1 cellular context compared by ENCODE assay signal in genomic region chr3:158451405-158452045, GRCh38.
TF ChIP-seq lines count a peak whose summit lies in the region.

No MANE protein-coding gene starts in this region.

TF ChIP-seq in HepG2, 621 proteins besides CTCF, POLR2A, EP300 and RAD21 (continued from another document):
- TF ChIP-seq, protein P1, sequence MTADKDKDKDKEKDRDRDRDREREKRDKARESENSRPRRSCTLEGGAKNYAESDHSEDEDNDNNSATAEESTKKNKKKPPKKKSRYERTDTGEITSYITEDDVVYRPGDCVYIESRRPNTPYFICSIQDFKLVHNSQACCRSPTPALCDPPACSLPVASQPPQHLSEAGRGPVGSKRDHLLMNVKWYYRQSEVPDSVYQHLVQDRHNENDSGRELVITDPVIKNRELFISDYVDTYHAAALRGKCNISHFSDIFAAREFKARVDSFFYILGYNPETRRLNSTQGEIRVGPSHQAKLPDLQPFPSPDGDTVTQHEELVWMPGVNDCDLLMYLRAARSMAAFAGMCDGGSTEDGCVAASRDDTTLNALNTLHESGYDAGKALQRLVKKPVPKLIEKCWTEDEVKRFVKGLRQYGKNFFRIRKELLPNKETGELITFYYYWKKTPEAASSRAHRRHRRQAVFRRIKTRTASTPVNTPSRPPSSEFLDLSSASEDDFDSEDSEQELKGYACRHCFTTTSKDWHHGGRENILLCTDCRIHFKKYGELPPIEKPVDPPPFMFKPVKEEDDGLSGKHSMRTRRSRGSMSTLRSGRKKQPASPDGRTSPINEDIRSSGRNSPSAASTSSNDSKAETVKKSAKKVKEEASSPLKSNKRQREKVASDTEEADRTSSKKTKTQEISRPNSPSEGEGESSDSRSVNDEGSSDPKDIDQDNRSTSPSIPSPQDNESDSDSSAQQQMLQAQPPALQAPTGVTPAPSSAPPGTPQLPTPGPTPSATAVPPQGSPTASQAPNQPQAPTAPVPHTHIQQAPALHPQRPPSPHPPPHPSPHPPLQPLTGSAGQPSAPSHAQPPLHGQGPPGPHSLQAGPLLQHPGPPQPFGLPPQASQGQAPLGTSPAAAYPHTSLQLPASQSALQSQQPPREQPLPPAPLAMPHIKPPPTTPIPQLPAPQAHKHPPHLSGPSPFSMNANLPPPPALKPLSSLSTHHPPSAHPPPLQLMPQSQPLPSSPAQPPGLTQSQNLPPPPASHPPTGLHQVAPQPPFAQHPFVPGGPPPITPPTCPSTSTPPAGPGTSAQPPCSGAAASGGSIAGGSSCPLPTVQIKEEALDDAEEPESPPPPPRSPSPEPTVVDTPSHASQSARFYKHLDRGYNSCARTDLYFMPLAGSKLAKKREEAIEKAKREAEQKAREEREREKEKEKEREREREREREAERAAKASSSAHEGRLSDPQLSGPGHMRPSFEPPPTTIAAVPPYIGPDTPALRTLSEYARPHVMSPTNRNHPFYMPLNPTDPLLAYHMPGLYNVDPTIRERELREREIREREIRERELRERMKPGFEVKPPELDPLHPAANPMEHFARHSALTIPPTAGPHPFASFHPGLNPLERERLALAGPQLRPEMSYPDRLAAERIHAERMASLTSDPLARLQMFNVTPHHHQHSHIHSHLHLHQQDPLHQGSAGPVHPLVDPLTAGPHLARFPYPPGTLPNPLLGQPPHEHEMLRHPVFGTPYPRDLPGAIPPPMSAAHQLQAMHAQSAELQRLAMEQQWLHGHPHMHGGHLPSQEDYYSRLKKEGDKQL (CRISPR knock-in tag; IDR thresholded peaks at IDR 0.05; ENCODE audit: low read depth): peak; percentile 96
- no peak for TF ChIP-seq ZNF782 (CRISPR knock-in tag; IDR thresholded peaks at IDR 0.05; ENCODE audit: borderline replicate concordance)
- TF ChIP-seq CBX2 (IDR thresholded peaks at IDR 0.05; ENCODE audit: low read depth, low read length): no peak
- TF ChIP-seq CBX2 (CRISPR knock-in tag; IDR thresholded peaks at IDR 0.05; ENCODE audit: low read depth): no peak
- no peak for TF ChIP-seq THYN1 (CRISPR knock-in tag; IDR thresholded peaks at IDR 0.05; ENCODE audit: borderline replicate concordance, low read depth)
- TF ChIP-seq ZNF816 (CRISPR knock-in tag; IDR thresholded peaks at IDR 0.05; ENCODE audit: borderline replicate concordance): no peak
- TF ChIP-seq, protein P2, sequence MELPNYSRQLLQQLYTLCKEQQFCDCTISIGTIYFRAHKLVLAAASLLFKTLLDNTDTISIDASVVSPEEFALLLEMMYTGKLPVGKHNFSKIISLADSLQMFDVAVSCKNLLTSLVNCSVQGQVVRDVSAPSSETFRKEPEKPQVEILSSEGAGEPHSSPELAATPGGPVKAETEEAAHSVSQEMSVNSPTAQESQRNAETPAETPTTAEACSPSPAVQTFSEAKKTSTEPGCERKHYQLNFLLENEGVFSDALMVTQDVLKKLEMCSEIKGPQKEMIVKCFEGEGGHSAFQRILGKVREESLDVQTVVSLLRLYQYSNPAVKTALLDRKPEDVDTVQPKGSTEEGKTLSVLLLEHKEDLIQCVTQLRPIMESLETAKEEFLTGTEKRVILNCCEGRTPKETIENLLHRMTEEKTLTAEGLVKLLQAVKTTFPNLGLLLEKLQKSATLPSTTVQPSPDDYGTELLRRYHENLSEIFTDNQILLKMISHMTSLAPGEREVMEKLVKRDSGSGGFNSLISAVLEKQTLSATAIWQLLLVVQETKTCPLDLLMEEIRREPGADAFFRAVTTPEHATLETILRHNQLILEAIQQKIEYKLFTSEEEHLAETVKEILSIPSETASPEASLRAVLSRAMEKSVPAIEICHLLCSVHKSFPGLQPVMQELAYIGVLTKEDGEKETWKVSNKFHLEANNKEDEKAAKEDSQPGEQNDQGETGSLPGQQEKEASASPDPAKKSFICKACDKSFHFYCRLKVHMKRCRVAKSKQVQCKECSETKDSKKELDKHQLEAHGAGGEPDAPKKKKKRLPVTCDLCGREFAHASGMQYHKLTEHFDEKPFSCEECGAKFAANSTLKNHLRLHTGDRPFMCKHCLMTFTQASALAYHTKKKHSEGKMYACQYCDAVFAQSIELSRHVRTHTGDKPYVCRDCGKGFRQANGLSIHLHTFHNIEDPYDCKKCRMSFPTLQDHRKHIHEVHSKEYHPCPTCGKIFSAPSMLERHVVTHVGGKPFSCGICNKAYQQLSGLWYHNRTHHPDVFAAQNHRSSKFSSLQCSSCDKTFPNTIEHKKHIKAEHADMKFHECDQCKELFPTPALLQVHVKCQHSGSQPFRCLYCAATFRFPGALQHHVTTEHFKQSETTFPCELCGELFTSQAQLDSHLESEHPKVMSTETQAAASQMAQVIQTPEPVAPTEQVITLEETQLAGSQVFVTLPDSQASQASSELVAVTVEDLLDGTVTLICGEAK (IDR thresholded peaks at IDR 0.05): no peak
- TF ChIP-seq, protein P2 (CRISPR knock-in tag; IDR thresholded peaks at IDR 0.05): no peak
- TF ChIP-seq SALL1 (CRISPR knock-in tag; IDR thresholded peaks at IDR 0.05): no peak
- TF ChIP-seq CEBPZ (IDR thresholded peaks at IDR 0.05; ENCODE audit: low read length): no peak
- TF ChIP-seq, protein P3, sequence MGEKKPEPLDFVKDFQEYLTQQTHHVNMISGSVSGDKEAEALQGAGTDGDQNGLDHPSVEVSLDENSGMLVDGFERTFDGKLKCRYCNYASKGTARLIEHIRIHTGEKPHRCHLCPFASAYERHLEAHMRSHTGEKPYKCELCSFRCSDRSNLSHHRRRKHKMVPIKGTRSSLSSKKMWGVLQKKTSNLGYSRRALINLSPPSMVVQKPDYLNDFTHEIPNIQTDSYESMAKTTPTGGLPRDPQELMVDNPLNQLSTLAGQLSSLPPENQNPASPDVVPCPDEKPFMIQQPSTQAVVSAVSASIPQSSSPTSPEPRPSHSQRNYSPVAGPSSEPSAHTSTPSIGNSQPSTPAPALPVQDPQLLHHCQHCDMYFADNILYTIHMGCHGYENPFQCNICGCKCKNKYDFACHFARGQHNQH (CRISPR knock-in tag; IDR thresholded peaks at IDR 0.05): no peak; the same call in 1 of the 2 replicates
- no peak for TF ChIP-seq ZNF317 (CRISPR knock-in tag; IDR thresholded peaks at IDR 0.05)
- no peak for TF ChIP-seq SOX6 (IDR thresholded peaks at IDR 0.05)
- peak; percentile 42; the same call in 1 of the 2 replicates for TF ChIP-seq SOX6 (CRISPR knock-in tag; IDR thresholded peaks at IDR 0.05)
- TF ChIP-seq PREB (CRISPR knock-in tag; IDR thresholded peaks at IDR 0.05): no peak
- TF ChIP-seq REST (IDR thresholded peaks at IDR 0.05; ENCODE audit: borderline replicate concordance in 1 of 2, low read depth in 1 of 2, low read length in 2 of 2): peak in 1 of 2 experiments; percentile 67; a peak in 1 of 4 replicates
- TF ChIP-seq HDAC1 (CRISPR knock-in tag; IDR thresholded peaks at IDR 0.05): 0 out of 2 replicates have a peak, but pooled peaks have one; percentile 23
- TF ChIP-seq NCOR1 (IDR thresholded peaks at IDR 0.05; ENCODE audit: borderline replicate concordance, low read length): peak; percentile 74; the same call in 1 of the 2 replicates
- TF ChIP-seq, protein P4, sequence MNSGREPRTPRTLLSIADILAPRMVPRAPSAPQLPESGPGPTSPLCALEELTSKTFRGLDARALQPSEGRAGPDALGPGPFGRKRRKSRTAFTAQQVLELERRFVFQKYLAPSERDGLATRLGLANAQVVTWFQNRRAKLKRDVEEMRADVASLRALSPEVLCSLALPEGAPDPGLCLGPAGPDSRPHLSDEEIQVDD (CRISPR knock-in tag; IDR thresholded peaks at IDR 0.05; ENCODE audit: borderline replicate concordance): no peak
- no peak for TF ChIP-seq ZNF18 (CRISPR knock-in tag; IDR thresholded peaks at IDR 0.05; ENCODE audit: insufficient replicate concordance)
- no peak for TF ChIP-seq KDM6A (CRISPR knock-in tag; IDR thresholded peaks at IDR 0.05; ENCODE audit: low read depth)
